In genomic region chr12:21501258-21502163, GRCh38 we compare ENCODE assay signal across 1 cellular context.
TF ChIP-seq lines count a peak whose summit lies in the region.

Gene GOLT1B (plus strand): TSS chr12:21501789. CDS start chr12:21501924, 135 bp downstream.
Gene RECQL (minus strand): TSS chr12:21501635. CDS start chr12:21499570, 2,065 bp downstream.

TF ChIP-seq in K562, 482 proteins besides CTCF, POLR2A, EP300 and RAD21 (continued from another document and continues in another):
- TF ChIP-seq E2F1 (CRISPR knock-in tag; IDR thresholded peaks at IDR 0.05) (no peak), TBP (optimal IDR thresholded peaks at IDR 0.05; ENCODE audit: low read depth, low read length) (peak; percentile 60), TAF9B (IDR thresholded peaks at IDR 0.05; ENCODE audit: partially characterized antibody) (peak; percentile 61), ZNF3 (CRISPR knock-in tag; IDR thresholded peaks at IDR 0.05) (no peak), TEAD2 (tag; IDR thresholded peaks at IDR 0.05) (no peak), ZNF449 (CRISPR knock-in tag; IDR thresholded peaks at IDR 0.05) (no peak), MYBL2 (IDR thresholded peaks at IDR 0.05; ENCODE audit: low read depth) (0 out of 2 replicates have a peak, but pooled peaks have one; percentile 30), MYBL2 (CRISPR knock-in tag; IDR thresholded peaks at IDR 0.05; ENCODE audit: borderline replicate concordance) (no peak), ZNF561 (CRISPR knock-in tag; conservative IDR thresholded peaks at IDR 0.05) (no peak), XRCC5 (IDR thresholded peaks at IDR 0.05; ENCODE audit: low read depth, low read length) (no peak), KHSRP (IDR thresholded peaks at IDR 0.05) (no peak), ZKSCAN3 (CRISPR knock-in tag; IDR thresholded peaks at IDR 0.05) (no peak), FIP1L1 (IDR thresholded peaks at IDR 0.05; ENCODE audit: low read depth, low read length, poor library complexity, severe bottlenecking) (no peak), IRF9 (tag; IDR thresholded peaks at IDR 0.05) (no peak), AFF4 (CRISPR knock-in tag; IDR thresholded peaks at IDR 0.05) (no peak), MEF2A (IDR thresholded peaks at IDR 0.05; ENCODE audit: control insufficient read depth, low read depth, low read length) (no peak), KAT7 (CRISPR knock-in tag; IDR thresholded peaks at IDR 0.05; ENCODE audit: borderline replicate concordance) (0 out of 2 replicates have a peak, but pooled peaks have one; percentile 40), ZNF24 (IDR thresholded peaks at IDR 0.05) (no peak), ATF1 (CRISPR knock-in tag; IDR thresholded peaks at IDR 0.05) (no peak), ATF1 (tag; IDR thresholded peaks at IDR 0.05) (peak; percentile 95), HNRNPH1 (optimal IDR thresholded peaks at IDR 0.05; ENCODE audit: low read depth, low read length) (no peak), STAG1 (CRISPR knock-in tag; IDR thresholded peaks at IDR 0.05; ENCODE audit: borderline replicate concordance) (no peak), ZNF584 (CRISPR knock-in tag; IDR thresholded peaks at IDR 0.05; ENCODE audit: low read depth) (no peak), SUPT5H (IDR thresholded peaks at IDR 0.05) (peak; percentile 78), BRD9 (IDR thresholded peaks at IDR 0.05; ENCODE audit: low read depth, partially characterized antibody) (peak; percentile 20), KDM5B (IDR thresholded peaks at IDR 0.05; ENCODE audit: insufficient replicate concordance, low read depth, low read length) (peak; percentile 66), GTF3C2 (IDR thresholded peaks at IDR 0.05; ENCODE audit: borderline replicate concordance, extremely low read depth, insufficient read length) (no peak), ZNF324 (CRISPR knock-in tag; IDR thresholded peaks at IDR 0.05) (no peak), ZNF830 (CRISPR knock-in tag; IDR thresholded peaks at IDR 0.05) (no peak), TAF15 (IDR thresholded peaks at IDR 0.05; ENCODE audit: low read depth, low read length) (no peak), FOXK1 (CRISPR knock-in tag; IDR thresholded peaks at IDR 0.05; ENCODE audit: borderline replicate concordance) (no peak), CREB3L1 (IDR thresholded peaks at IDR 0.05; ENCODE audit: borderline replicate concordance, low read depth) (peak; percentile 99), ZNF239 (CRISPR knock-in tag; IDR thresholded peaks at IDR 0.05) (no peak), EGR1 (conservative IDR thresholded peaks at IDR 0.05) (peak; percentile 83)
- TF ChIP-seq, protein P1, sequence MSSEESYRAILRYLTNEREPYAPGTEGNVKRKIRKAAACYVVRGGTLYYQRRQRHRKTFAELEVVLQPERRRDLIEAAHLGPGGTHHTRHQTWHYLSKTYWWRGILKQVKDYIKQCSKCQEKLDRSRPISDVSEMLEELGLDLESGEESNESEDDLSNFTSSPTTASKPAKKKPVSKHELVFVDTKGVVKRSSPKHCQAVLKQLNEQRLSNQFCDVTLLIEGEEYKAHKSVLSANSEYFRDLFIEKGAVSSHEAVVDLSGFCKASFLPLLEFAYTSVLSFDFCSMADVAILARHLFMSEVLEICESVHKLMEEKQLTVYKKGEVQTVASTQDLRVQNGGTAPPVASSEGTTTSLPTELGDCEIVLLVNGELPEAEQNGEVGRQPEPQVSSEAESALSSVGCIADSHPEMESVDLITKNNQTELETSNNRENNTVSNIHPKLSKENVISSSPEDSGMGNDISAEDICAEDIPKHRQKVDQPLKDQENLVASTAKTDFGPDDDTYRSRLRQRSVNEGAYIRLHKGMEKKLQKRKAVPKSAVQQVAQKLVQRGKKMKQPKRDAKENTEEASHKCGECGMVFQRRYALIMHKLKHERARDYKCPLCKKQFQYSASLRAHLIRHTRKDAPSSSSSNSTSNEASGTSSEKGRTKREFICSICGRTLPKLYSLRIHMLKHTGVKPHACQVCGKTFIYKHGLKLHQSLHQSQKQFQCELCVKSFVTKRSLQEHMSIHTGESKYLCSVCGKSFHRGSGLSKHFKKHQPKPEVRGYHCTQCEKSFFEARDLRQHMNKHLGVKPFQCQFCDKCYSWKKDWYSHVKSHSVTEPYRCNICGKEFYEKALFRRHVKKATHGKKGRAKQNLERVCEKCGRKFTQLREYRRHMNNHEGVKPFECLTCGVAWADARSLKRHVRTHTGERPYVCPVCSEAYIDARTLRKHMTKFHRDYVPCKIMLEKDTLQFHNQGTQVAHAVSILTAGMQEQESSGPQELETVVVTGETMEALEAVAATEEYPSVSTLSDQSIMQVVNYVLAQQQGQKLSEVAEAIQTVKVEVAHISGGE (CRISPR knock-in tag; IDR thresholded peaks at IDR 0.05): peak in 1 of 3 experiments; percentile 75; a peak in 2 of 6 replicates
- TF ChIP-seq, protein P2, sequence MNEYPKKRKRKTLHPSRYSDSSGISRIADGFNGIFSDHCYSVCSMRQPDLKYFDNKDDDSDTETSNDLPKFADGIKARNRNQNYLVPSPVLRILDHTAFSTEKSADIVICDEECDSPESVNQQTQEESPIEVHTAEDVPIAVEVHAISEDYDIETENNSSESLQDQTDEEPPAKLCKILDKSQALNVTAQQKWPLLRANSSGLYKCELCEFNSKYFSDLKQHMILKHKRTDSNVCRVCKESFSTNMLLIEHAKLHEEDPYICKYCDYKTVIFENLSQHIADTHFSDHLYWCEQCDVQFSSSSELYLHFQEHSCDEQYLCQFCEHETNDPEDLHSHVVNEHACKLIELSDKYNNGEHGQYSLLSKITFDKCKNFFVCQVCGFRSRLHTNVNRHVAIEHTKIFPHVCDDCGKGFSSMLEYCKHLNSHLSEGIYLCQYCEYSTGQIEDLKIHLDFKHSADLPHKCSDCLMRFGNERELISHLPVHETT (CRISPR knock-in tag; conservative IDR thresholded peaks at IDR 0.05 in 1 of 2, IDR thresholded peaks at IDR 0.05 in 1 of 2): no peak
- TF ChIP-seq, protein P3, sequence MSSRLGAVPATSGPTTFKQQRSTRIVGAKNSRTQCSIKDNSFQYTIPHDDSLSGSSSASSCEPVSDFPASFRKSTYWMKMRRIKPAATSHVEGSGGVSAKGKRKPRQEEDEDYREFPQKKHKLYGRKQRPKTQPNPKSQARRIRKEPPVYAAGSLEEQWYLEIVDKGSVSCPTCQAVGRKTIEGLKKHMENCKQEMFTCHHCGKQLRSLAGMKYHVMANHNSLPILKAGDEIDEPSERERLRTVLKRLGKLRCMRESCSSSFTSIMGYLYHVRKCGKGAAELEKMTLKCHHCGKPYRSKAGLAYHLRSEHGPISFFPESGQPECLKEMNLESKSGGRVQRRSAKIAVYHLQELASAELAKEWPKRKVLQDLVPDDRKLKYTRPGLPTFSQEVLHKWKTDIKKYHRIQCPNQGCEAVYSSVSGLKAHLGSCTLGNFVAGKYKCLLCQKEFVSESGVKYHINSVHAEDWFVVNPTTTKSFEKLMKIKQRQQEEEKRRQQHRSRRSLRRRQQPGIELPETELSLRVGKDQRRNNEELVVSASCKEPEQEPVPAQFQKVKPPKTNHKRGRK (tag; IDR thresholded peaks at IDR 0.05): no peak
- TF ChIP-seq, protein P4, sequence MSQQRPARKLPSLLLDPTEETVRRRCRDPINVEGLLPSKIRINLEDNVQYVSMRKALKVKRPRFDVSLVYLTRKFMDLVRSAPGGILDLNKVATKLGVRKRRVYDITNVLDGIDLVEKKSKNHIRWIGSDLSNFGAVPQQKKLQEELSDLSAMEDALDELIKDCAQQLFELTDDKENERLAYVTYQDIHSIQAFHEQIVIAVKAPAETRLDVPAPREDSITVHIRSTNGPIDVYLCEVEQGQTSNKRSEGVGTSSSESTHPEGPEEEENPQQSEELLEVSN (IDR thresholded peaks at IDR 0.05; ENCODE audit: borderline replicate concordance in 1 of 2, extremely low read depth in 1 of 2, insufficient read depth in 1 of 2, insufficient read length in 1 of 2, low read depth in 1 of 2, low read length in 1 of 2, poor library complexity in 1 of 2, severe bottlenecking in 1 of 2): peak; percentile 90 to 97
- TF ChIP-seq, protein P5, sequence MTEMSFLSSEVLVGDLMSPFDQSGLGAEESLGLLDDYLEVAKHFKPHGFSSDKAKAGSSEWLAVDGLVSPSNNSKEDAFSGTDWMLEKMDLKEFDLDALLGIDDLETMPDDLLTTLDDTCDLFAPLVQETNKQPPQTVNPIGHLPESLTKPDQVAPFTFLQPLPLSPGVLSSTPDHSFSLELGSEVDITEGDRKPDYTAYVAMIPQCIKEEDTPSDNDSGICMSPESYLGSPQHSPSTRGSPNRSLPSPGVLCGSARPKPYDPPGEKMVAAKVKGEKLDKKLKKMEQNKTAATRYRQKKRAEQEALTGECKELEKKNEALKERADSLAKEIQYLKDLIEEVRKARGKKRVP (CRISPR knock-in tag; IDR thresholded peaks at IDR 0.05): no peak
